ENCODE assay signal across 6 cellular contexts in genomic region chr1:153968000-153968363, GRCh38.
DNase-seq lines count a peak whose midpoint lies in the region; ATAC-seq lines count a peak whose summit lies in the region.

No MANE protein-coding gene starts in this region.

- H3K27me3 ChIP-seq in HUES6 (ENCODE audit: control insufficient read depth, insufficient read depth, low read length) (no peaks in the 10 kb centered on the region), muscle layer of colon (ENCODE audit: control insufficient read depth in 1 of 2, insufficient read depth in 2 of 2, low read length in 2 of 2) (no peaks in the 10 kb centered on the region)

- H3K27ac Mint-ChIP-seq in activated naive CD8-positive, alpha-beta T cell treated with anti-CD3 and anti-CD28 coated beads, Interleukin-2, amount 50 U/mL, for 24 hours = peak overlapping the region; percentile 92

- ATAC-seq in activated naive CD8-positive, alpha-beta T cell treated with anti-CD3 and anti-CD28 coated beads, Interleukin-2, amount 50 U/mL, for 24 hours = no peak
- no peak for ATAC-seq in HG02981 (IDR thresholded peaks at IDR 0.05; ENCODE audit: unreplicated experiment)

- H3K4me3 ChIP-seq in HUES6 (ENCODE audit: low read depth, low read length) (peak overlapping the region; percentile 78), muscle layer of colon (ENCODE audit: low read depth in 1 of 2, low read length in 2 of 2) (peak overlapping the region; percentile 66 to 93)

- H3K36me3 ChIP-seq in HUES6 (ENCODE audit: control insufficient read depth, insufficient read depth, low read length) (peaks cover 2% of the 10 kb centered on the region; the same call in 1 of the 2 replicates), muscle layer of colon (ENCODE audit: insufficient read depth, low read length) (no peaks in the 10 kb centered on the region)

- DNase-seq in activated naive CD8-positive, alpha-beta T cell treated with anti-CD3 and anti-CD28 coated beads, Interleukin-2, amount 50 U/mL, for 24 hours = no peak
- DNase-seq in putamen (ENCODE audit: low spot score) (no peak), MV-4-11 (lab: John Stamatoyannopoulos, UW) (no peak)

- H3K9me3 ChIP-seq in HUES6 (ENCODE audit: control insufficient read depth, insufficient read depth, low read depth, low read length) (no peaks in the 10 kb centered on the region), muscle layer of colon (ENCODE audit: low read length) (no peaks in the 10 kb centered on the region)

- H3K4me1 ChIP-seq in HUES6 (ENCODE audit: control insufficient read depth, insufficient read depth, low read length) (peaks cover 8% of the 10 kb centered on the region), muscle layer of colon (ENCODE audit: insufficient read depth, low read length) (peaks cover 29% of the 10 kb centered on the region)

- no peaks in the 10 kb centered on the region for H3K27me3 Mint-ChIP-seq in activated naive CD8-positive, alpha-beta T cell treated with anti-CD3 and anti-CD28 coated beads, Interleukin-2, amount 50 U/mL, for 24 hours

- H3K9me3 Mint-ChIP-seq in activated naive CD8-positive, alpha-beta T cell treated with anti-CD3 and anti-CD28 coated beads, Interleukin-2, amount 50 U/mL, for 24 hours = no peaks in the 10 kb centered on the region

- peaks cover 2% of the 10 kb centered on the region for H3K36me3 Mint-ChIP-seq in activated naive CD8-positive, alpha-beta T cell treated with anti-CD3 and anti-CD28 coated beads, Interleukin-2, amount 50 U/mL, for 24 hours (ENCODE audit: low read depth)

- H3K27ac ChIP-seq in HUES6 (ENCODE audit: low read depth, low read length) (peak overlapping the region; percentile 81), muscle layer of colon (ENCODE audit: low read depth, low read length) (peak overlapping the region; percentile 73)

- H3K4me3 Mint-ChIP-seq in activated naive CD8-positive, alpha-beta T cell treated with anti-CD3 and anti-CD28 coated beads, Interleukin-2, amount 50 U/mL, for 24 hours = peak overlapping the region; percentile 91

- H3K9ac ChIP-seq in HUES6 (ENCODE audit: low read length) (peak overlapping the region; percentile 82), muscle layer of colon (ENCODE audit: low read length) (peak overlapping the region; percentile 44)

- peaks cover 57% of the 10 kb centered on the region for H3K4me1 Mint-ChIP-seq in activated naive CD8-positive, alpha-beta T cell treated with anti-CD3 and anti-CD28 coated beads, Interleukin-2, amount 50 U/mL, for 24 hours
